8 cellular contexts compared by ENCODE assay signal in genomic region chr16:47143677-47144558, GRCh38. TPM values are rescaled to one million over a fixed set of nuclear protein-coding genes. Genes with fewer than 3 reads are reported as not detected.
A peak's percentile ranks its signal among the peaks of the same experiment; 100 is the strongest.
DNase-seq lines count a peak whose midpoint lies in the region; ATAC-seq lines count a peak whose summit lies in the region.

NETO2 (minus strand) TSS chr16:47143945; CDS start chr16:47143612, 333 bp downstream.

- in situ Hi-C loops in ACHN (cut with HindIII; ENCODE audit: low pct_ligation_motif_present, low pct_unique_long_range_greater_than_20kb, low sequenced_read_pairs): no loop called here

- H3K4me1 ChIP-seq in duodenal mucosa (ENCODE audit: control insufficient read depth in 1 of 2, insufficient read depth in 2 of 2, low read length in 2 of 2): no peaks in the 10 kb centered on the region

- peak within 1 kb of the TSS; percentile 61 to 67 for H3K4me3 ChIP-seq in duodenal mucosa (ENCODE audit: low read depth in 1 of 2, low read length in 2 of 2)

- peak within 1 kb of the TSS in 1 of 2 donors; percentile 14 for H3K9ac ChIP-seq in duodenal mucosa (ENCODE audit: low read depth in 1 of 2, low read length in 2 of 2)

- peak; percentile 39 for ATAC-seq in GM18519 (IDR thresholded peaks at IDR 0.05; ENCODE audit: low FRiP score, unreplicated experiment)
- ATAC-seq in HG02973 (IDR thresholded peaks at IDR 0.05; ENCODE audit: unreplicated experiment): peak; percentile 39

- no peak within 1 kb of the TSS for H3K27ac ChIP-seq in duodenal mucosa (ENCODE audit: low read depth, low read length)

- peaks cover 6 to 10% of the 10 kb centered on the region in 2 donors for H3K27me3 ChIP-seq in duodenal mucosa (ENCODE audit: control insufficient read depth in 1 of 2, insufficient read depth in 2 of 2, low read length in 2 of 2)

- H3K9me3 ChIP-seq in duodenal mucosa (ENCODE audit: control insufficient read depth in 1 of 2, low read length in 2 of 2): no peaks in the 10 kb centered on the region

- no peaks in the 10 kb centered on the region for H3K36me3 ChIP-seq in duodenal mucosa (ENCODE audit: control insufficient read depth in 1 of 2, insufficient read depth in 2 of 2, low read length in 2 of 2)

- DNase-seq in ACHN: peak; percentile 74
- peak; percentile 20 for DNase-seq in NCI-H345 treated with DMSO at 0.1 percent for 48 hours (lab: John Stamatoyannopoulos, UW; ENCODE audit: unreplicated experiment)
- peak; percentile 57 for DNase-seq in activated CD4-positive, alpha-beta T cell treated with anti-CD3 and anti-CD28 coated beads, Interleukin-2, amount 50 U/mL, for 1 hour
- DNase-seq in lung microvascular endothelial cell (ENCODE audit: low read depth in 2 of 2): peak; percentile 68 to 75
- DNase-seq in stimulated activated CD8-positive, alpha-beta memory T cell treated with anti-CD3 and anti-CD28 coated beads, Interleukin-15, amount 100 ng/mL, for 24 hours (ENCODE audit: low read depth): peak; percentile 38

RNA-seq across cellular contexts. Expression of gene NETO2, which starts in this region (rescaled TPM):
- 10.5 and 14.8 TPM in 2 replicates for total RNA-seq in lung microvascular endothelial cell

Comparison
In these comparisons a context has a peak if more than half of its experiments do, and no peak if none do; other contexts are left out.
1. DNase-seq: peak in every context shown above with its lines; median percentile 74 in ACHN; 72 in lung microvascular endothelial cell; 57 in activated CD4-positive, alpha-beta T cell treated with anti-CD3 and anti-CD28 coated beads, Interleukin-2, amount 50 U/mL, for 1 hour; 38 in stimulated activated CD8-positive, alpha-beta memory T cell treated with anti-CD3 and anti-CD28 coated beads, Interleukin-15, amount 100 ng/mL, for 24 hours; 20 in NCI-H345 treated with DMSO at 0.1 percent for 48 hours.